In genomic region chr1:58652351-58653184, GRCh38 we compare ENCODE assay signal across 8 cellular contexts. TPM values are rescaled to one million over a fixed set of nuclear protein-coding genes. Genes with fewer than 3 reads are reported as not detected.
DNase-seq lines count a peak whose midpoint lies in the region; ATAC-seq and TF ChIP-seq lines count a peak whose summit lies in the region.

No MANE protein-coding gene starts in this region.

- peak; percentile 48 to 82 (median 81) for DNase-seq in NCI-H1417 (lab: John Stamatoyannopoulos, UW)
- DNase-seq in NCI-H1417 treated with DMSO at 0.1 percent for 48 hours (lab: John Stamatoyannopoulos, UW), result no peak
- peak; percentile 83 for DNase-seq in NAMALWA (ENCODE audit: low spot score)
- DNase-seq in SK-N-DZ (ENCODE audit: low spot score), result peak; percentile 72
- peak; percentile 60 to 88 (median 65) for DNase-seq in adrenal gland
- DNase-seq in left cardiac atrium, result peak; percentile 45
- DNase-seq in retina, result peak; percentile 52

- H3K27ac ChIP-seq in adrenal gland, result no peak overlapping the region

- no peaks in the 10 kb centered on the region for H3K9me3 ChIP-seq in adrenal gland (replicated peaks in 1 of 3)

- ATAC-seq in HG02571 (IDR thresholded peaks at IDR 0.05; ENCODE audit: unreplicated experiment) (peak; percentile 86), left cardiac atrium (peak; percentile 89 to 90)

- no peaks in the 10 kb centered on the region for H3K27me3 ChIP-seq in adrenal gland

- no peak overlapping the region for H3K4me3 ChIP-seq in adrenal gland

- peaks cover 0 to 13% of the 10 kb centered on the region in 2 donors for H3K36me3 ChIP-seq in adrenal gland (replicated peaks in 1 of 2)

- TF ChIP-seq CTCF in adrenal gland (IDR thresholded peaks at IDR 0.05), result peak; percentile 83 to 92 (median 88)

- no peak for TF ChIP-seq POLR2A in adrenal gland (IDR thresholded peaks at IDR 0.05)

- WGBS in adrenal gland, 4 donors, result 40 to 45% (median 42%) methylated on average over 8 of the region's 8 CpGs

- H3K4me1 ChIP-seq in adrenal gland (replicated peaks in 1 of 2), result peaks cover 0 to 4% of the 10 kb centered on the region in 2 donors

- intact Hi-C loops in adrenal gland (cut with DNase I) (loop anchor here (5.0 to 10.0 kb wide), 3 partner anchors 108 to 140 kb away; partner anchors contain the start of gene OMA1 (in 1 of the 2)), left cardiac atrium (cut with DNase I) (loop anchor here (2.0 to 5.0 kb wide), 2 partner anchors 136 to 140 kb away; no protein-coding TSS in a partner anchor)

RNA-seq across cellular contexts. Expression of gene MYSM1, which starts 47.3 kb away (rescaled TPM):
- polyA plus RNA-seq in SK-N-DZ (2014; cell fraction: cytosol; rRNA removed), result 8.0 and 13.1 TPM in 2 replicates
- polyA plus RNA-seq in SK-N-DZ (2014; cell fraction: nucleus; rRNA removed), result 35.4 and 72.6 TPM in 2 replicates
- total RNA-seq in adrenal gland (10 to 100 TPM in 6 of 8 donors, 1 to 10 TPM in 2; 7.7 to 23.2 (median 19.9) TPM), left cardiac atrium (10 to 100 TPM; 19.0 to 28.5 TPM)
- 10 to 100 TPM; 12.3 to 25.9 (median 14.3) TPM for polyA plus RNA-seq in adrenal gland
